Comparison of ENCODE assay signal across 2 cellular contexts in genomic region chr6:133778414-133778813, GRCh38.
TF ChIP-seq lines count a peak whose summit lies in the region.

No MANE protein-coding gene starts in this region.

TF ChIP-seq in IMR-90, 13 proteins besides CTCF, POLR2A, EP300 and RAD21 (continued from another document):
- TF ChIP-seq MXI1 (IDR thresholded peaks at IDR 0.05; ENCODE audit: borderline replicate concordance, low read depth, low read length) (no peak), CEBPB (IDR thresholded peaks at IDR 0.05; ENCODE audit: low read depth, low read length) (peak; percentile 95), SMC3 (IDR thresholded peaks at IDR 0.05; ENCODE audit: low read depth, low read length) (no peak), ELK1 (IDR thresholded peaks at IDR 0.05; ENCODE audit: borderline replicate concordance, low read depth, low read length) (no peak), USF2 (IDR thresholded peaks at IDR 0.05; ENCODE audit: low read depth, low read length) (peak; percentile 94), NFE2L2 (IDR thresholded peaks at IDR 0.05; ENCODE audit: low read depth, low read length) (no peak), RFX5 (IDR thresholded peaks at IDR 0.05; ENCODE audit: low read depth, low read length) (no peak), FOS (IDR thresholded peaks at IDR 0.05; ENCODE audit: low read depth, low read length) (peak; percentile 92), BHLHE40 (IDR thresholded peaks at IDR 0.05; ENCODE audit: low read depth, low read length) (no peak), MAFK (IDR thresholded peaks at IDR 0.05; ENCODE audit: low read depth, low read length) (no peak)
TF ChIP-seq in IMR-90: peak in this region for 3.

TF ChIP-seq in HepG2, 621 proteins besides CTCF, POLR2A, EP300 and RAD21:
- no peak for TF ChIP-seq ZBTB26 (CRISPR knock-in tag; IDR thresholded peaks at IDR 0.05; ENCODE audit: borderline replicate concordance)
- no peak for TF ChIP-seq ZNF230 (CRISPR knock-in tag; IDR thresholded peaks at IDR 0.05)
- TF ChIP-seq ZC3H4 (CRISPR knock-in tag; IDR thresholded peaks at IDR 0.05; ENCODE audit: borderline replicate concordance): no peak
- TF ChIP-seq ETS1 (CRISPR knock-in tag; IDR thresholded peaks at IDR 0.05): no peak
- no peak for TF ChIP-seq RNF219 (CRISPR knock-in tag; IDR thresholded peaks at IDR 0.05)
- no peak for TF ChIP-seq NR0B2 (CRISPR knock-in tag; IDR thresholded peaks at IDR 0.05)
- TF ChIP-seq FOXM1 (CRISPR knock-in tag; IDR thresholded peaks at IDR 0.05): no peak
- TF ChIP-seq HNF4A (CRISPR knock-in tag; IDR thresholded peaks at IDR 0.05): no peak
